Comparison of ENCODE assay signal across 8 cellular contexts in genomic region chr2:159497256-159497655, GRCh38.
DNase-seq lines count a peak whose midpoint lies in the region; ATAC-seq, FAIRE-seq and TF ChIP-seq lines count a peak whose summit lies in the region.

No MANE protein-coding gene starts in this region.

- in situ Hi-C loops in gastrocnemius medialis (cut with MboI; ENCODE audit: low sequenced_read_pairs in 4 of 4), result no loop called here

- no peak for FAIRE-seq in frontal cortex (lab: Jason Lieb, UNC)

- no peaks in the 10 kb centered on the region for H3K27me3 ChIP-seq in gastrocnemius medialis

- TF ChIP-seq CTCF in gastrocnemius medialis (IDR thresholded peaks at IDR 0.05 in 4 of 5, conservative IDR thresholded peaks at IDR 0.05 in 1 of 5), result no peak

- H3K4me3 ChIP-seq in gastrocnemius medialis, result no peak overlapping the region

- DNase-seq in activated naive CD4-positive, alpha-beta T cell treated with anti-CD3 and anti-CD28 coated beads, Interleukin-2, amount 10 ng/mL, durations not matched to agents 7 days and 5 days, result no peak
- no peak for DNase-seq in activated naive CD4-positive, alpha-beta T cell treated with Interleukin-2 at 50 U/mL for 16 hours
- DNase-seq in SW 1271 (lab: John Stamatoyannopoulos, UW) (peak; percentile 75 to 77), frontal cortex (ENCODE audit: low spot score in 2 of 2) (peak; percentile 14 to 26), gastrocnemius medialis (no peak), posterior vena cava (ENCODE audit: low spot score) (no peak)
- DNase-seq in activated CD8-positive, alpha-beta memory T cell treated with anti-CD3 and anti-CD28 coated beads, Interleukin-2, amount 50 U/mL, for 48 hours, result no peak

- H3K27me3 Mint-ChIP-seq in activated naive CD4-positive, alpha-beta T cell treated with anti-CD3 and anti-CD28 coated beads, Interleukin-2, amount 10 ng/mL, durations not matched to agents 7 days and 5 days, result no peaks in the 10 kb centered on the region

- H3K4me1 ChIP-seq in gastrocnemius medialis, result no peaks in the 10 kb centered on the region

- H3K36me3 Mint-ChIP-seq in activated naive CD4-positive, alpha-beta T cell treated with anti-CD3 and anti-CD28 coated beads, Interleukin-2, amount 10 ng/mL, durations not matched to agents 7 days and 5 days, result no peaks in the 10 kb centered on the region

- CTCF ChIA-PET in activated naive CD4-positive, alpha-beta T cell treated with anti-CD3 and anti-CD28 coated beads, Interleukin-2, amount 10 ng/mL, durations not matched to agents 7 days and 5 days (lab: Charles Lee), result no interaction called here

- H3K4me1 Mint-ChIP-seq in activated naive CD4-positive, alpha-beta T cell treated with anti-CD3 and anti-CD28 coated beads, Interleukin-2, amount 10 ng/mL, durations not matched to agents 7 days and 5 days, result peaks cover 11% of the 10 kb centered on the region

- intact Hi-C loops in gastrocnemius medialis (cut with DNase I; ENCODE audit: low total_unique reads), result no loop called here
- intact Hi-C loops in posterior vena cava (cut with DNase I), result no loop called here

- TF ChIP-seq POLR2A in gastrocnemius medialis (IDR thresholded peaks at IDR 0.05), result no peak

- peak overlapping the region; percentile 43 for H3K27ac Mint-ChIP-seq in activated naive CD4-positive, alpha-beta T cell treated with anti-CD3 and anti-CD28 coated beads, Interleukin-2, amount 10 ng/mL, durations not matched to agents 7 days and 5 days

- no peaks in the 10 kb centered on the region for H3K9me3 Mint-ChIP-seq in activated naive CD4-positive, alpha-beta T cell treated with anti-CD3 and anti-CD28 coated beads, Interleukin-2, amount 10 ng/mL, durations not matched to agents 7 days and 5 days

- no peaks in the 10 kb centered on the region for H3K36me3 ChIP-seq in gastrocnemius medialis

- no peaks in the 10 kb centered on the region for H3K9me3 ChIP-seq in gastrocnemius medialis

- ATAC-seq in gastrocnemius medialis (peak; percentile 66 to 73), HG03469 (IDR thresholded peaks at IDR 0.05; ENCODE audit: unreplicated experiment) (no peak)

- H3K27ac ChIP-seq in gastrocnemius medialis, result peak overlapping the region in 1 of 4 donors; percentile 27

- H3K4me3 Mint-ChIP-seq in activated naive CD4-positive, alpha-beta T cell treated with anti-CD3 and anti-CD28 coated beads, Interleukin-2, amount 10 ng/mL, durations not matched to agents 7 days and 5 days, result no peak overlapping the region

Comparison
In these comparisons a context has a peak if more than half of its experiments do, and no peak if none do; other contexts are left out.
1. DNase-seq: peak in SW 1271 (2 of 2) and frontal cortex (2 of 2); none in activated naive CD4-positive, alpha-beta T cell treated with anti-CD3 and anti-CD28 coated beads, Interleukin-2, amount 10 ng/mL, durations not matched to agents 7 days and 5 days (single experiment), activated naive CD4-positive, alpha-beta T cell treated with Interleukin-2 at 50 U/mL for 16 hours (single experiment), gastrocnemius medialis (0 of 2), posterior vena cava (single experiment) and activated CD8-positive, alpha-beta memory T cell treated with anti-CD3 and anti-CD28 coated beads, Interleukin-2, amount 50 U/mL, for 48 hours (single experiment).